Comparison of ENCODE assay signal across 21 cellular contexts in the genomic region with DNA sequence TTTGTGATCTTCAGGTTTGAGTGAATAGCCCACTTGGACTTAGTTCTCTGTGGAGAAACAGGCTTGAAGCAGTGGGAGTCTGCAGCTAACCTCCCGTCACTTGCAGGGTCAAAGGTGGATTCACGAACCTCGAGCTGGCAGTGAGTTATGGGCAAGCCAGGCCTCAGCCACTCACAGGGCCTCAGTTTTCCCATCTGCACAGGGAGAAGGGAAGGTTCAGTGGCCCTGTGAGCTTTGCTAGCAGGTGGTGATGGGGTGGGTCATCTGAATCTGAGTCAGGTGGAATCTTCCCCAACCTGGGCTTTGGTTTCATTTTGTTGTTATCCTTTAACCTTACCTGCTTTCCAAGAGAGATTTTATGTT.
A peak's percentile ranks its signal among the peaks of the same experiment; 100 is the strongest.
DNase-seq lines count a peak whose midpoint lies in the region; ATAC-seq and TF ChIP-seq lines count a peak whose summit lies in the region.
"Had no signal": no experiment of that assay in that cellular context is flagged by ENCODE, and none has a peak within 500 bp of the region (broad histone marks: within the 10 kb centered on the region; RNA-seq: fewer than 3 reads in every experiment).

No MANE protein-coding gene starts in this region.

- H3F3A ChIP-seq in MM.1S (ENCODE audit: insufficient read depth, low read length), result 0 out of 2 replicates have a peak, but pooled peaks cover 3% of the 10 kb centered on the region

- H3K79me2 ChIP-seq in MM.1S (ENCODE audit: low read length), result peaks cover 21% of the 10 kb centered on the region

- no peak for ATAC-seq in CD4-positive, CD25-positive, alpha-beta regulatory T cell (ENCODE audit: low read depth in 2 of 2)
- ATAC-seq in GM21526 (IDR thresholded peaks at IDR 0.05; ENCODE audit: low FRiP score, unreplicated experiment), result no peak
- ATAC-seq in GM18909 (IDR thresholded peaks at IDR 0.05; ENCODE audit: poor library complexity, unreplicated experiment), result no peak
- no peak for ATAC-seq in left cardiac atrium
- ATAC-seq: naive thymus-derived CD8-positive, alpha-beta T cell; pancreas had no signal

- H3K9me3 ChIP-seq in CD4-positive, CD25-positive, alpha-beta regulatory T cell (ENCODE audit: control insufficient read depth in 2 of 2, low read length in 2 of 2), result no peaks in the 10 kb centered on the region
- no peaks in the 10 kb centered on the region for H3K9me3 ChIP-seq in MM.1S (replicated peaks; ENCODE audit: insufficient read depth, low read length)
- H3K9me3 ChIP-seq: pancreas, thyroid gland had no signal

- H3K9me2 ChIP-seq in MM.1S (replicated peaks; ENCODE audit: insufficient read depth, low read length), result no peaks in the 10 kb centered on the region

- peaks cover 3% of the 10 kb centered on the region for H3K36me3 Mint-ChIP-seq in CD4-positive, CD25-positive, alpha-beta regulatory T cell
- H3K36me3 Mint-ChIP-seq in nephron progenitor cell (ENCODE audit: low read depth), result peaks cover 22% of the 10 kb centered on the region

- H4K20me1 ChIP-seq in MM.1S (ENCODE audit: insufficient read depth, low read length), result no peaks in the 10 kb centered on the region

- H3K27ac Mint-ChIP-seq in CD4-positive, CD25-positive, alpha-beta regulatory T cell, result peak overlapping the region in 2 of 3 donors; percentile 15 to 40
- peak overlapping the region; percentile 76 for H3K27ac Mint-ChIP-seq in nephron progenitor cell
- H3K27ac Mint-ChIP-seq: dendritic cell treated with granulocyte-macrophage colony-stimulating factor and Interleukin-4, amounts not matched to agents 40 ng/mL and 50 ng/mL, for 4 days had no signal

- no peaks in the 10 kb centered on the region for H3K27me3 Mint-ChIP-seq in CD4-positive, CD25-positive, alpha-beta regulatory T cell
- H3K27me3 Mint-ChIP-seq in nephron progenitor cell (ENCODE audit: low read depth, poor library complexity), result no peaks in the 10 kb centered on the region

- H3K4me1 ChIP-seq in CD4-positive, CD25-positive, alpha-beta regulatory T cell (ENCODE audit: control insufficient read depth, insufficient read depth, low read length, poor library complexity, severe bottlenecking), result peaks cover 9% of the 10 kb centered on the region
- H3K4me1 ChIP-seq in MM.1S (ENCODE audit: low read length), result peaks cover 10% of the 10 kb centered on the region
- H3K4me1 ChIP-seq: thyroid gland had no signal

- no peak overlapping the region for H3K27ac ChIP-seq in CD4-positive, CD25-positive, alpha-beta regulatory T cell (ENCODE audit: insufficient read depth, low read length, poor library complexity, severe bottlenecking)
- H3K27ac ChIP-seq in MM.1S (ENCODE audit: low read length), result no peak overlapping the region
- H3K27ac ChIP-seq: pancreas, thyroid gland had no signal

- no peak overlapping the region for H2AFZ ChIP-seq in MM.1S (ENCODE audit: low read length)

- no peaks in the 10 kb centered on the region for H3K36me3 ChIP-seq in CD4-positive, CD25-positive, alpha-beta regulatory T cell (ENCODE audit: control insufficient read depth, insufficient read depth, low read length)
- H3K36me3 ChIP-seq in MM.1S (replicated peaks; ENCODE audit: insufficient read depth, low read length), result 0 out of 2 replicates have a peak, but pooled peaks cover 6% of the 10 kb centered on the region

- no peak overlapping the region for H3K4me3 ChIP-seq in CD4-positive, CD25-positive, alpha-beta regulatory T cell (ENCODE audit: low read depth, low read length)
- no peak overlapping the region for H3K4me3 ChIP-seq in MM.1S (ENCODE audit: low read length)
- H3K4me3 ChIP-seq: pancreas, thyroid gland had no signal

- H3K4me3 Mint-ChIP-seq in CD4-positive, CD25-positive, alpha-beta regulatory T cell, result peak overlapping the region in 1 of 4 donors; percentile 52
- H3K4me3 Mint-ChIP-seq in nephron progenitor cell, result no peak overlapping the region
- H3K4me3 Mint-ChIP-seq: dendritic cell treated with granulocyte-macrophage colony-stimulating factor and Interleukin-4, amounts not matched to agents 40 ng/mL and 50 ng/mL, for 4 days; naive thymus-derived CD8-positive, alpha-beta T cell had no signal

- DNase-seq in CD4-positive, CD25-positive, alpha-beta regulatory T cell, result no peak
- DNase-seq in MM.1S, result no peak
- no peak for DNase-seq in erythroblast (lab: John Stamatoyannopoulos, UW)
- DNase-seq in nephron progenitor cell, result peak; percentile 18
- no peak for DNase-seq in OCI-M1 (lab: John Stamatoyannopoulos, UW)
- DNase-seq in left cardiac atrium, result no peak
- DNase-seq: activated CD4-positive, alpha-beta T cell treated with anti-CD3 and anti-CD28 coated beads, Interleukin-2, amount 50 U/mL, for 4 hours; activated gamma-delta T cell treated with Interleukin-2 at 50 U/mL for 16 hours; amniotic stem cell; DND-41; hippocampal formation; naive thymus-derived CD8-positive, alpha-beta T cell; NCI-H1105 treated with DMSO at 0.1 percent for 48 hours; NCI-H524 treated with DMSO at 0.1 percent for 48 hours; pancreas; SHP77 treated with DMSO at 0.1 percent for 48 hours; stimulated activated naive CD4-positive, alpha-beta T cell; thyroid gland had no signal

- TF ChIP-seq POLR2A in erythroblast (IDR thresholded peaks at IDR 0.05; ENCODE audit: low read length), result peak; percentile 16

- H3K4me2 ChIP-seq in MM.1S (ENCODE audit: low read depth, low read length), result peak overlapping the region; percentile 24; the same call in 1 of the 2 replicates

- TF ChIP-seq CTCF in MM.1S (IDR thresholded peaks at IDR 0.05; ENCODE audit: low read length) (no peak), nephron progenitor cell (IDR thresholded peaks at IDR 0.05) (no peak)

- H3K27me3 ChIP-seq in CD4-positive, CD25-positive, alpha-beta regulatory T cell (ENCODE audit: control insufficient read depth, insufficient read depth, low read length), result no peaks in the 10 kb centered on the region
- no peaks in the 10 kb centered on the region for H3K27me3 ChIP-seq in MM.1S (replicated peaks; ENCODE audit: insufficient read depth, low read length)
- H3K27me3 ChIP-seq: pancreas, thyroid gland had no signal

- H3K9ac ChIP-seq in MM.1S (ENCODE audit: low read length), result no peak overlapping the region

- peaks cover 0 to 2% (median 0%) of the 10 kb centered on the region in 7 donors for H3K9me3 Mint-ChIP-seq in CD4-positive, CD25-positive, alpha-beta regulatory T cell
- no peaks in the 10 kb centered on the region for H3K9me3 Mint-ChIP-seq in nephron progenitor cell
- H3K9me3 Mint-ChIP-seq: dendritic cell treated with granulocyte-macrophage colony-stimulating factor and Interleukin-4, amounts not matched to agents 40 ng/mL and 50 ng/mL, for 4 days; naive thymus-derived CD8-positive, alpha-beta T cell had no signal

- intact Hi-C loops in left cardiac atrium (cut with DNase I), result loop anchor here in 1 of 2 donors (10.0 kb wide), 1 partner anchor 90 kb away; a partner anchor contains a TSS

- H3K4me1 Mint-ChIP-seq in CD4-positive, CD25-positive, alpha-beta regulatory T cell, result peaks cover 0 to 14% (median 10%) of the 10 kb centered on the region in 4 donors
- H3K4me1 Mint-ChIP-seq in nephron progenitor cell, result peaks cover 12% of the 10 kb centered on the region
